In genomic region chr5:72955143-72955767, GRCh38 we compare ENCODE assay signal across 8 cellular contexts. TPM values are rescaled to one million over a fixed set of nuclear protein-coding genes. Genes with fewer than 3 reads are reported as not detected.
A peak's percentile ranks its signal among the peaks of the same experiment; 100 is the strongest.
DNase-seq lines count a peak whose midpoint lies in the region; ATAC-seq, FAIRE-seq and TF ChIP-seq lines count a peak whose summit lies in the region.

No MANE protein-coding gene starts in this region.

- H3K27ac Mint-ChIP-seq in CD8-positive, alpha-beta T cell: peak overlapping the region; percentile 88

- H3K4me1 Mint-ChIP-seq in CD8-positive, alpha-beta T cell (ENCODE audit: low read depth): peaks cover 15% of the 10 kb centered on the region

- H3K27me3 Mint-ChIP-seq in CD8-positive, alpha-beta T cell (ENCODE audit: low read depth): peaks cover 41% of the 10 kb centered on the region

- H3K9me3 ChIP-seq in CD8-positive, alpha-beta T cell (ENCODE audit: low read length): no peaks in the 10 kb centered on the region
- no peaks in the 10 kb centered on the region for H3K9me3 ChIP-seq in small intestine (ENCODE audit: control insufficient read depth, low read depth)

- DNase-seq in CD8-positive, alpha-beta T cell: no peak
- peak; percentile 65 for DNase-seq in iPS-NIHi11 (ENCODE audit: low spot score)
- peak; percentile 82 for DNase-seq in small intestine
- no peak for DNase-seq in NCI-H187 treated with DMSO at 0.1 percent for 48 hours (lab: John Stamatoyannopoulos, UW)
- no peak for DNase-seq in GM03348 (ENCODE audit: low spot score)

- 1 to 3% (median 2%) methylated on average over 33 of the region's 33 CpGs for WGBS in small intestine, 3 donors

- H3K36me3 Mint-ChIP-seq in CD8-positive, alpha-beta T cell: peaks cover 8% of the 10 kb centered on the region

- intact Hi-C loops in CD8-positive, alpha-beta T cell (cut with DNase I, micrococcal nuclease): loop anchor here (1.0 to 5.0 kb wide), 11 partner anchors 108 to 647 kb away; partner anchors contain the start of genes BTF3 (in 2 of the 2), MRPS27 (in 1 of the 2), PTCD2 (in 1 of the 2) and TNPO1 (in 1 of the 2)

- ATAC-seq in CD8-positive, alpha-beta T cell: peak; percentile 20
- peak; percentile 40 for ATAC-seq in GM21367 (IDR thresholded peaks at IDR 0.05; ENCODE audit: unreplicated experiment)
- peak; percentile 38 for ATAC-seq in HG03571 (IDR thresholded peaks at IDR 0.05; ENCODE audit: unreplicated experiment)

- H3K9me3 Mint-ChIP-seq in CD8-positive, alpha-beta T cell: no peaks in the 10 kb centered on the region

- no peak for TF ChIP-seq CTCF in CD8-positive, alpha-beta T cell (IDR thresholded peaks at IDR 0.05)

- CTCF ChIA-PET in CD8-positive, alpha-beta T cell (lab: Charles Lee): interaction anchor here (0.6 to 2.6 kb wide), 5 partner anchors 11 to 499 kb away, joined by 3 to 10 read pairs (median 4); no protein-coding TSS in a partner anchor

- H3K27me3 ChIP-seq in CD8-positive, alpha-beta T cell (ENCODE audit: insufficient read depth, low read length): peaks cover 9% of the 10 kb centered on the region
- no peaks in the 10 kb centered on the region for H3K27me3 ChIP-seq in small intestine (ENCODE audit: control insufficient read depth in 2 of 2, insufficient read depth in 2 of 2, low read length in 2 of 2)

- FAIRE-seq in small intestine (lab: Jason Lieb, UNC): no peak

- H3K27ac ChIP-seq in CD8-positive, alpha-beta T cell (ENCODE audit: low read depth, low read length): no peak overlapping the region
- H3K27ac ChIP-seq in angular gyrus (ENCODE audit: low read depth, low read length) (peak overlapping the region; percentile 90), small intestine (ENCODE audit: low read depth in 1 of 2, low read length in 1 of 2) (peak overlapping the region; percentile 88 to 100)

- POLR2A ChIA-PET in CD8-positive, alpha-beta T cell (lab: Charles Lee): interaction anchor here (1.2 kb wide), 1 partner anchor 245 kb away, joined by 3 read pairs; no protein-coding TSS in a partner anchor

- H3K4me3 Mint-ChIP-seq in CD8-positive, alpha-beta T cell: peak overlapping the region; percentile 95

- no peaks in the 10 kb centered on the region for H3K36me3 ChIP-seq in CD8-positive, alpha-beta T cell (ENCODE audit: insufficient read depth, low read length)
- H3K36me3 ChIP-seq in small intestine (ENCODE audit: control insufficient read depth in 2 of 2, insufficient read depth in 2 of 2, low read length in 2 of 2): no peaks in the 10 kb centered on the region

- peaks cover 12% of the 10 kb centered on the region for H3K4me1 ChIP-seq in CD8-positive, alpha-beta T cell (ENCODE audit: insufficient read depth, low read length)
- no peaks in the 10 kb centered on the region for H3K4me1 ChIP-seq in small intestine (ENCODE audit: control insufficient read depth in 2 of 2, insufficient read depth in 1 of 2, low read depth in 1 of 2, low read length in 1 of 2)

- H3K4me3 ChIP-seq in CD8-positive, alpha-beta T cell (ENCODE audit: low read depth, low read length): peak overlapping the region; percentile 95
- H3K4me3 ChIP-seq in small intestine (ENCODE audit: low read depth in 1 of 2, low read length in 2 of 2): peak overlapping the region; percentile 76 to 81

RNA-seq across cellular contexts. Expression of gene FCHO2, which starts 0.6 kb away (rescaled TPM):
- total RNA-seq in CD8-positive, alpha-beta T cell: 1 to 10 TPM; 2.4 to 2.9 TPM
- polyA plus RNA-seq in small intestine: 10 to 100 TPM; 11.5 to 17.7 (median 14.6) TPM

Comparison
In these comparisons a context has a peak if more than half of its experiments do, and no peak if none do; other contexts are left out.
1. DNase-seq: peak in iPS-NIHi11 (single experiment) and small intestine (single experiment); none in CD8-positive, alpha-beta T cell (0 of 7), NCI-H187 treated with DMSO at 0.1 percent for 48 hours (single experiment) and GM03348 (single experiment).
2. Peak in every context shown above with its lines, with median percentiles within 50 percentile points of each other: ATAC-seq.